10 cellular contexts compared by ENCODE assay signal in the genomic region with DNA sequence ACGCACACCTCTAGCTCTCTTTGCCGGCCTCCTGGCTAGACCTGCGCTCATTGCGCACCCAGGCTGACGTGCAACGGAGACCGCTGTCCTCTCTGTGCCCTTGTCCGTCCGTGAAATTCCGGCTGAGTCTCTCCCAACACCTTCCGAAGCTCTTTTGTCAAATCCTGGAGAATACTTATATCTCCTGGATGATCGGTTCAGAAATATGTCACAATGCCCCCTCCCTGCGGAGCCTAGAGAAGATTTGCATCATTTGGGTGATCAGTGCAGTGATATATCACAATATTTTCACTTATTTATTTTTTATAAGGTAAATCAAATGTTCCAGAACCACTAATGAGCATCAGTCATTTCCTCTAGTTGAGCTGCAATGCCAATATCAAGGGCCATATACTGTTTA.
DNase-seq lines count a peak whose midpoint lies in the region; ATAC-seq and TF ChIP-seq lines count a peak whose summit lies in the region.
"Had no signal": no experiment of that assay in that cellular context is flagged by ENCODE, and none has a peak within 500 bp of the region (broad histone marks: within the 10 kb centered on the region; RNA-seq: fewer than 3 reads in every experiment).

No MANE protein-coding gene starts in this region.

- H3K9me3 Mint-ChIP-seq in activated T-helper 2 cell treated with anti-CD3 and anti-CD28 coated beads, Interferon-gamma antibody, Interleukin-2, Interleukin-4, amounts not matched to agents 10 μg/mL and 5 μg/mL and 100 μg/mL, durations not matched to agents 14 hours and 24 hours and 36 hours: no peaks in the 10 kb centered on the region
- H3K9me3 Mint-ChIP-seq: nephron had no signal

- no peaks in the 10 kb centered on the region for H3K4me1 Mint-ChIP-seq in activated T-helper 2 cell treated with anti-CD3 and anti-CD28 coated beads, Interferon-gamma antibody, Interleukin-2, Interleukin-4, amounts not matched to agents 10 μg/mL and 5 μg/mL and 100 μg/mL, durations not matched to agents 14 hours and 24 hours and 36 hours (ENCODE audit: low read depth)
- H3K4me1 Mint-ChIP-seq: nephron had no signal

- no peaks in the 10 kb centered on the region for H3K9me3 ChIP-seq in SJCRH30 (replicated peaks)
- H3K9me3 ChIP-seq in prostate gland: no peaks in the 10 kb centered on the region
- H3K9me3 ChIP-seq: esophagus squamous epithelium had no signal

- DNase-seq in GM12865 (ENCODE audit: low read depth) (peak; percentile 4), SJCRH30 (peak; percentile 1), fibroblast of peridontal ligament (ENCODE audit: extremely low read depth) (peak; percentile 2), prostate gland (ENCODE audit: low spot score) (peak; percentile 9), NOMO-1 treated with dmso at 0.1 percent for 144 hours (lab: John Stamatoyannopoulos, UW; ENCODE audit: unreplicated experiment) (no peak)
- DNase-seq in stimulated activated naive CD4-positive, alpha-beta T cell (lab: John Stamatoyannopoulos, UW): no peak
- DNase-seq in activated T-helper 2 cell treated with anti-CD3 and anti-CD28 coated beads, Interferon-gamma antibody, Interleukin-2, Interleukin-4, amounts not matched to agents 10 μg/mL and 5 μg/mL and 100 μg/mL, durations not matched to agents 14 hours and 24 hours and 36 hours (ENCODE audit: low spot score): no peak
- DNase-seq: esophagus squamous epithelium had no signal

- no peak overlapping the region for H3K27ac Mint-ChIP-seq in activated T-helper 2 cell treated with anti-CD3 and anti-CD28 coated beads, Interferon-gamma antibody, Interleukin-2, Interleukin-4, amounts not matched to agents 10 μg/mL and 5 μg/mL and 100 μg/mL, durations not matched to agents 14 hours and 24 hours and 36 hours
- H3K27ac Mint-ChIP-seq: nephron had no signal

- H3K27me3 Mint-ChIP-seq in activated T-helper 2 cell treated with anti-CD3 and anti-CD28 coated beads, Interferon-gamma antibody, Interleukin-2, Interleukin-4, amounts not matched to agents 10 μg/mL and 5 μg/mL and 100 μg/mL, durations not matched to agents 14 hours and 24 hours and 36 hours (ENCODE audit: low read depth): no peaks in the 10 kb centered on the region

- no peak overlapping the region for H3K4me3 Mint-ChIP-seq in activated T-helper 2 cell treated with anti-CD3 and anti-CD28 coated beads, Interferon-gamma antibody, Interleukin-2, Interleukin-4, amounts not matched to agents 10 μg/mL and 5 μg/mL and 100 μg/mL, durations not matched to agents 14 hours and 24 hours and 36 hours (ENCODE audit: low read depth)
- H3K4me3 Mint-ChIP-seq: nephron had no signal

- H3K4me1 ChIP-seq in SJCRH30: no peaks in the 10 kb centered on the region
- no peaks in the 10 kb centered on the region for H3K4me1 ChIP-seq in prostate gland (replicated peaks)
- H3K4me1 ChIP-seq: esophagus squamous epithelium had no signal

- no peak for TF ChIP-seq POLR2A in prostate gland (IDR thresholded peaks at IDR 0.05)

- H3K27me3 ChIP-seq in SJCRH30 (no peaks in the 10 kb centered on the region), prostate gland (replicated peaks; ENCODE audit: insufficient read depth) (no peaks in the 10 kb centered on the region)
- H3K27me3 ChIP-seq: esophagus squamous epithelium had no signal

- intact Hi-C loops in prostate gland (cut with DNase I): no loop called here
- intact Hi-C loops in activated T-helper 2 cell treated with anti-CD3 and anti-CD28 coated beads, Interferon-gamma antibody, Interleukin-2, Interleukin-4, amounts not matched to agents 10 μg/mL and 5 μg/mL and 100 μg/mL, durations not matched to agents 14 hours and 24 hours and 36 hours (cut with micrococcal nuclease): no loop called here

- H3K27ac ChIP-seq in SJCRH30 (no peak overlapping the region), prostate gland (no peak overlapping the region)
- H3K27ac ChIP-seq: esophagus squamous epithelium had no signal

- ATAC-seq in HG02870 (IDR thresholded peaks at IDR 0.05; ENCODE audit: unreplicated experiment): no peak

- no peaks in the 10 kb centered on the region for H3K36me3 ChIP-seq in SJCRH30
- no peaks in the 10 kb centered on the region for H3K36me3 ChIP-seq in prostate gland
- H3K36me3 ChIP-seq: esophagus squamous epithelium had no signal

- no peaks in the 10 kb centered on the region for H3K36me3 Mint-ChIP-seq in activated T-helper 2 cell treated with anti-CD3 and anti-CD28 coated beads, Interferon-gamma antibody, Interleukin-2, Interleukin-4, amounts not matched to agents 10 μg/mL and 5 μg/mL and 100 μg/mL, durations not matched to agents 14 hours and 24 hours and 36 hours (ENCODE audit: low read depth)

- H3K4me3 ChIP-seq in GM12865 (ENCODE audit: low read depth, low read length) (no peak overlapping the region), SJCRH30 (no peak overlapping the region), prostate gland (no peak overlapping the region)
- H3K4me3 ChIP-seq: esophagus squamous epithelium had no signal

- WGBS in prostate gland: 74% methylated on average over 13 of the region's 13 CpGs

- TF ChIP-seq CTCF in GM12865 (IDR thresholded peaks at IDR 0.05; ENCODE audit: insufficient read depth, low read depth, low read length, missing control alignments) (no peak), prostate gland (IDR thresholded peaks at IDR 0.05) (no peak)

Comparison
In these comparisons a context has a peak if more than half of its experiments do, and no peak if none do; other contexts are left out.
1. DNase-seq: peak in GM12865 (single experiment), SJCRH30 (2 of 2), fibroblast of peridontal ligament (single experiment) and prostate gland (single experiment); none in stimulated activated naive CD4-positive, alpha-beta T cell (0 of 6), NOMO-1 treated with dmso at 0.1 percent for 144 hours (single experiment) and activated T-helper 2 cell treated with anti-CD3 and anti-CD28 coated beads, Interferon-gamma antibody, Interleukin-2, Interleukin-4, amounts not matched to agents 10 μg/mL and 5 μg/mL and 100 μg/mL, durations not matched to agents 14 hours and 24 hours and 36 hours (single experiment).